Comparison of ENCODE assay signal across 3 cellular contexts in the genomic region with DNA sequence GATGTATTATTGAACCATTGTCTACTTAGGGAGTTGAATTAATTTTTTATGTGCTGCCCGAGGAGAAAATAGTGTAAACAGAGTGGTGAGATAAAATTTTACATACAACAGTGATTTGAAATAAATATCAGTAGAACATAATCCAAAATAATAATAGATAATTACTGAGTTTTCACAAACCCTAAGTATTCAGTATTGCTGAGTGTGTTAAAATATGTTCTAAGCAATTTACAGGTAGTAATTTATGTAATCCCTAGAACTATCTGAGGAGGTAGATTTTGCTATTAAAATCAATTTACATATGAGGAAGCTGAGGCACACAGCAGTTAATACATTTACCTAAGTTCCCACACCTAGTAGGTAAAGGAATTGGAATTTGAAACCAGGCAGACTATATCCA.
TF ChIP-seq lines count a peak whose summit lies in the region.

No MANE protein-coding gene starts in this region.

TF ChIP-seq in HepG2, 621 proteins besides CTCF, POLR2A, EP300 and RAD21:
- TF ChIP-seq MAFF (IDR thresholded peaks at IDR 0.05; ENCODE audit: low read depth, low read length) = peak; percentile 44; the same call in 1 of the 2 replicates
- TF ChIP-seq ZNF546 (CRISPR knock-in tag; conservative IDR thresholded peaks at IDR 0.05) = no peak
- TF ChIP-seq MAFK (conservative IDR thresholded peaks at IDR 0.05 in 1 of 2, IDR thresholded peaks at IDR 0.05 in 1 of 2; ENCODE audit: low read length in 2 of 2) = peak in 1 of 2 experiments; percentile 68; a peak in 2 of 4 replicates

TF ChIP-seq in IMR-90, 13 proteins besides CTCF, POLR2A, EP300 and RAD21:
- TF ChIP-seq MAFK (IDR thresholded peaks at IDR 0.05; ENCODE audit: low read depth, low read length) (peak; percentile 35), CHD1 (IDR thresholded peaks at IDR 0.05; ENCODE audit: low read depth, low read length) (no peak)

TF ChIP-seq in K562, 482 proteins besides CTCF, POLR2A, EP300 and RAD21:
- TF ChIP-seq C11orf30 (IDR thresholded peaks at IDR 0.05; ENCODE audit: low read depth) (peak; percentile 28; the same call in 1 of the 2 replicates), HOXB6 (CRISPR knock-in tag; IDR thresholded peaks at IDR 0.05; ENCODE audit: borderline replicate concordance) (no peak), CBX3 (IDR thresholded peaks at IDR 0.05; ENCODE audit: borderline replicate concordance in 1 of 2, low read length in 2 of 2) (no peak), ZNF316 (IDR thresholded peaks at IDR 0.05) (peak; percentile 70), MAFF (IDR thresholded peaks at IDR 0.05; ENCODE audit: low read length) (peak; percentile 10; the same call in 1 of the 2 replicates), BCLAF1 (IDR thresholded peaks at IDR 0.05; ENCODE audit: borderline replicate concordance in 1 of 2, control insufficient read depth in 1 of 2, low read depth in 2 of 2, low read length in 1 of 2) (no peak)
